In genomic region chr10:16798571-16798970, GRCh38 we compare ENCODE assay signal across 28 cellular contexts.
"Had no signal": no experiment of that assay in that cellular context is flagged by ENCODE, and none has a peak within 500 bp of the region (broad histone marks: within the 10 kb centered on the region; RNA-seq: fewer than 3 reads in every experiment).

No MANE protein-coding gene starts in this region.

- ATAC-seq: activated CD8-positive, alpha-beta T cell treated with anti-CD3 and anti-CD28 coated beads for 36 hours; activated naive CD8-positive, alpha-beta T cell treated with anti-CD3 and anti-CD28 coated beads, Interleukin-2, amount 50 U/mL, for 24 hours had no signal

- H3K4me3 Mint-ChIP-seq: activated CD8-positive, alpha-beta T cell treated with anti-CD3 and anti-CD28 coated beads for 36 hours; activated naive CD4-positive, alpha-beta T cell treated with anti-CD3 and anti-CD28 coated beads, Interleukin-2, amount 10 ng/mL, durations not matched to agents 7 days and 5 days; activated naive CD8-positive, alpha-beta T cell; activated T-cell treated with anti-CD3 and anti-CD28 coated beads, Interleukin-2, amount 50 U/mL, for 24 hours; activated T-helper 1 cell treated with anti-CD3 and anti-CD28 coated beads, Interleukin-12 subunit alpha, Interleukin-12 subunit beta, Interleukin-2, Interleukin-4 antibody, amounts not matched to agents 30 ng/mL and 10 ng/mL and 1 ng/mL, durations not matched to agents 14 hours and 24 hours and 36 hours had no signal

- H3K27me3 Mint-ChIP-seq: activated CD4-positive, alpha-beta T cell treated with anti-CD3 and anti-CD28 coated beads, Interleukin-2, amount 10 ng/mL, durations not matched to agents 24 days and 14 days; activated CD8-positive, alpha-beta T cell treated with anti-CD3 and anti-CD28 coated beads for 36 hours; activated naive CD4-positive, alpha-beta T cell treated with anti-CD3 and anti-CD28 coated beads, Interleukin-2, amount 10 ng/mL, durations not matched to agents 7 days and 5 days; activated naive CD8-positive, alpha-beta T cell; activated naive CD8-positive, alpha-beta T cell treated with anti-CD3 and anti-CD28 coated beads, Interleukin-2, amount 50 U/mL, for 24 hours; activated T-cell treated with anti-CD3 and anti-CD28 coated beads, Interleukin-2, amount 50 U/mL, for 24 hours had no signal

- DNase-seq: activated CD4-positive, alpha-beta T cell treated with anti-CD3 and anti-CD28 coated beads, Interleukin-2, amount 10 ng/mL, durations not matched to agents 24 days and 14 days; activated CD4-positive, alpha-beta T cell treated with anti-CD3 and anti-CD28 coated beads, Interleukin-2, amount 50 U/mL, for 4 hours; activated CD8-positive, alpha-beta T cell treated with anti-CD3 and anti-CD28 coated beads for 36 hours; activated effector memory CD4-positive, alpha-beta T cell treated with Interleukin-2 at 50 U/mL for 16 hours; activated naive CD4-positive, alpha-beta T cell treated with anti-CD3 and anti-CD28 coated beads, Interleukin-2, amount 10 ng/mL, durations not matched to agents 7 days and 5 days; activated naive CD8-positive, alpha-beta T cell treated with anti-CD3 and anti-CD28 coated beads, Interleukin-2, amount 50 U/mL, for 24 hours; activated T-cell treated with anti-CD3 and anti-CD28 coated beads, Interleukin-2, amount 50 U/mL, for 24 hours; aorta; Kasumi-1; KG1; MM.1S; NCI-H1092 treated with DMSO at 0.1 percent for 48 hours; NCI-H1417; NCI-H187; NCI-H2029 treated with DMSO at 0.1 percent for 48 hours; NCI-H2107; NCI-H2171; NCI-H510A; NCI-H526; NCI-H748 treated with DMSO at 0.1 percent for 48 hours; NK-92 treated with Interleukin-12 subunit alpha and Interleukin-12 subunit beta, amount 100 ng/mL, for 24 hours; Right ventricle myocardium superior; SW 1271; T-helper 1 cell; T1000; WERI-Rb-1 had no signal

- H3K27ac Mint-ChIP-seq: activated naive CD4-positive, alpha-beta T cell treated with anti-CD3 and anti-CD28 coated beads, Interleukin-2, amount 10 ng/mL, durations not matched to agents 7 days and 5 days; activated naive CD8-positive, alpha-beta T cell; activated T-cell treated with anti-CD3 and anti-CD28 coated beads, Interleukin-2, amount 50 U/mL, for 24 hours had no signal

- H3K9me3 Mint-ChIP-seq: activated CD8-positive, alpha-beta T cell treated with anti-CD3 and anti-CD28 coated beads for 36 hours; activated naive CD4-positive, alpha-beta T cell treated with anti-CD3 and anti-CD28 coated beads, Interleukin-2, amount 10 ng/mL, durations not matched to agents 7 days and 5 days; activated naive CD8-positive, alpha-beta T cell treated with anti-CD3 and anti-CD28 coated beads, Interleukin-2, amount 50 U/mL, for 24 hours; activated T-cell treated with anti-CD3 and anti-CD28 coated beads, Interleukin-2, amount 50 U/mL, for 24 hours; activated T-helper 1 cell treated with anti-CD3 and anti-CD28 coated beads, Interleukin-12 subunit alpha, Interleukin-12 subunit beta, Interleukin-2, Interleukin-4 antibody, amounts not matched to agents 30 ng/mL and 10 ng/mL and 1 ng/mL, durations not matched to agents 14 hours and 24 hours and 36 hours had no signal
